In genomic region chr13:113152894-113153809, GRCh38 we compare ENCODE assay signal across 8 cellular contexts. TPM values are rescaled to one million over a fixed set of nuclear protein-coding genes. Genes with fewer than 3 reads are reported as not detected.
DNase-seq lines count a peak whose midpoint lies in the region; ATAC-seq lines count a peak whose summit lies in the region.

No MANE protein-coding gene starts in this region.

- peak overlapping the region; percentile 10 for H4K12ac ChIP-seq in trophoblast cell (ENCODE audit: low read depth, low read length)

- peak overlapping the region; percentile 51 for H3K4me3 ChIP-seq in trophoblast cell (ENCODE audit: low read depth, low read length)

- H3K4me2 ChIP-seq in trophoblast cell (ENCODE audit: low read length), result peak overlapping the region; percentile 83

- no peak for DNase-seq in stimulated activated naive CD8-positive, alpha-beta T cell treated with anti-CD3 and anti-CD28 coated beads, Interleukin-15, Interleukin-2, amounts not matched to agents 100 U/mL and 50 U/mL, for 24 hours
- no peak for DNase-seq in activated T-helper 1 cell treated with anti-CD3 and anti-CD28 coated beads, Interleukin-12 subunit alpha, Interleukin-12 subunit beta, Interleukin-2, Interleukin-4 antibody, amounts not matched to agents 30 ng/mL and 10 ng/mL and 1 ng/mL, durations not matched to agents 14 hours and 24 hours and 36 hours (ENCODE audit: low spot score)
- peak; percentile 77 for DNase-seq in Right ventricle myocardium superior
- no peak for DNase-seq in trophoblast cell
- no peak for DNase-seq in SW 1271 (lab: John Stamatoyannopoulos, UW)
- DNase-seq in NCI-H510A treated with DMSO at 0.1 percent for 48 hours (lab: John Stamatoyannopoulos, UW), result no peak

- H3K27ac ChIP-seq in trophoblast cell (ENCODE audit: low read depth, low read length), result no peak overlapping the region

- H3K9me3 ChIP-seq in trophoblast cell (ENCODE audit: insufficient read depth, low read depth, low read length), result peaks cover 6% of the 10 kb centered on the region

- H2AFZ ChIP-seq in trophoblast cell (ENCODE audit: insufficient read depth, low read length, poor library complexity), result peak overlapping the region; percentile 78

- peaks cover 13% of the 10 kb centered on the region for H3K27me3 ChIP-seq in trophoblast cell (ENCODE audit: insufficient read depth, low read length)

- peaks cover 5% of the 10 kb centered on the region for H3K79me1 ChIP-seq in trophoblast cell (ENCODE audit: low read length)

- H3K79me2 ChIP-seq in trophoblast cell (ENCODE audit: control insufficient read depth, insufficient read depth, low read length, poor library complexity), result peaks cover 4% of the 10 kb centered on the region

- ATAC-seq in stimulated activated naive CD8-positive, alpha-beta T cell treated with anti-CD3 and anti-CD28 coated beads, Interleukin-15, Interleukin-2, amounts not matched to agents 100 U/mL and 50 U/mL, for 24 hours, result no peak
- peak; percentile 76 for ATAC-seq in Right ventricle myocardium superior (ENCODE audit: poor library complexity)

- no CpG with 5 or more reads among the region's 62 CpGs for WGBS in trophoblast cell (ENCODE audit: extremely low coverage, insufficient coverage, insufficient read length)

- peak overlapping the region; percentile 82 for H3K4me3 Mint-ChIP-seq in stimulated activated naive CD8-positive, alpha-beta T cell treated with anti-CD3 and anti-CD28 coated beads, Interleukin-15, Interleukin-2, amounts not matched to agents 100 ng/mL and 50 ng/mL, for 24 hours
- peak overlapping the region; percentile 81 to 94 (median 91) for H3K4me3 Mint-ChIP-seq in IgD-negative memory B cell
- H3K4me3 Mint-ChIP-seq in activated T-helper 1 cell treated with anti-CD3 and anti-CD28 coated beads, Interleukin-12 subunit alpha, Interleukin-12 subunit beta, Interleukin-2, Interleukin-4 antibody, amounts not matched to agents 30 ng/mL and 10 ng/mL and 1 ng/mL, durations not matched to agents 14 hours and 24 hours and 36 hours, result peak overlapping the region; percentile 76

- intact Hi-C loops in activated T-helper 1 cell treated with anti-CD3 and anti-CD28 coated beads, Interleukin-12 subunit alpha, Interleukin-12 subunit beta, Interleukin-2, Interleukin-4 antibody, amounts not matched to agents 30 ng/mL and 10 ng/mL and 1 ng/mL, durations not matched to agents 14 hours and 24 hours and 36 hours (cut with micrococcal nuclease), result loop anchor here (2.0 kb wide), 1 partner anchor 56 kb away; the partner anchor contains the start of genes CUL4A and PCID2
- intact Hi-C loops in Right ventricle myocardium superior (cut with DNase I), result no loop called here

- H2BK12ac ChIP-seq in trophoblast cell (ENCODE audit: low read length), result no peak overlapping the region

- no peak overlapping the region for H2AK5ac ChIP-seq in trophoblast cell (ENCODE audit: low read length)

- H2BK5ac ChIP-seq in trophoblast cell (ENCODE audit: low read depth, low read length, poor library complexity), result no peak overlapping the region

- peaks cover 18% of the 10 kb centered on the region for H3K4me1 Mint-ChIP-seq in stimulated activated naive CD8-positive, alpha-beta T cell treated with anti-CD3 and anti-CD28 coated beads, Interleukin-15, Interleukin-2, amounts not matched to agents 100 ng/mL and 50 ng/mL, for 24 hours (ENCODE audit: low read depth)
- H3K4me1 Mint-ChIP-seq in IgD-negative memory B cell, result peaks cover 5 to 12% (median 10%) of the 10 kb centered on the region in 3 donors
- H3K4me1 Mint-ChIP-seq in activated T-helper 1 cell treated with anti-CD3 and anti-CD28 coated beads, Interleukin-12 subunit alpha, Interleukin-12 subunit beta, Interleukin-2, Interleukin-4 antibody, amounts not matched to agents 30 ng/mL and 10 ng/mL and 1 ng/mL, durations not matched to agents 14 hours and 24 hours and 36 hours (ENCODE audit: low read depth), result peaks cover 18% of the 10 kb centered on the region

- no peaks in the 10 kb centered on the region for H3K36me3 ChIP-seq in trophoblast cell (ENCODE audit: control insufficient read depth in 1 of 2, insufficient read depth in 2 of 2, low read length in 2 of 2)

- peak overlapping the region; percentile 2 for H3K18ac ChIP-seq in trophoblast cell (ENCODE audit: low read length)

- no peak overlapping the region for H4K91ac ChIP-seq in trophoblast cell (ENCODE audit: low read depth, low read length)

- H3K27ac Mint-ChIP-seq in stimulated activated naive CD8-positive, alpha-beta T cell treated with anti-CD3 and anti-CD28 coated beads, Interleukin-15, Interleukin-2, amounts not matched to agents 100 ng/mL and 50 ng/mL, for 24 hours, result peak overlapping the region; percentile 81
- H3K27ac Mint-ChIP-seq in IgD-negative memory B cell, result peak overlapping the region; percentile 80 to 96 (median 92)
- H3K27ac Mint-ChIP-seq in activated T-helper 1 cell treated with anti-CD3 and anti-CD28 coated beads, Interleukin-12 subunit alpha, Interleukin-12 subunit beta, Interleukin-2, Interleukin-4 antibody, amounts not matched to agents 30 ng/mL and 10 ng/mL and 1 ng/mL, durations not matched to agents 14 hours and 24 hours and 36 hours, result peak overlapping the region; percentile 86

- peak overlapping the region; percentile 16 for H3K14ac ChIP-seq in trophoblast cell (ENCODE audit: low read length)

- peak overlapping the region; percentile 77 for H4K8ac ChIP-seq in trophoblast cell (ENCODE audit: low read depth, low read length)

- no peaks in the 10 kb centered on the region for H3K36me3 Mint-ChIP-seq in stimulated activated naive CD8-positive, alpha-beta T cell treated with anti-CD3 and anti-CD28 coated beads, Interleukin-15, Interleukin-2, amounts not matched to agents 100 ng/mL and 50 ng/mL, for 24 hours (ENCODE audit: low read depth)
- H3K36me3 Mint-ChIP-seq in IgD-negative memory B cell, result peaks cover 4% of the 10 kb centered on the region
- peaks cover 3% of the 10 kb centered on the region for H3K36me3 Mint-ChIP-seq in activated T-helper 1 cell treated with anti-CD3 and anti-CD28 coated beads, Interleukin-12 subunit alpha, Interleukin-12 subunit beta, Interleukin-2, Interleukin-4 antibody, amounts not matched to agents 30 ng/mL and 10 ng/mL and 1 ng/mL, durations not matched to agents 14 hours and 24 hours and 36 hours (ENCODE audit: low read depth)

- peaks cover 9% of the 10 kb centered on the region for H3K27me3 Mint-ChIP-seq in stimulated activated naive CD8-positive, alpha-beta T cell treated with anti-CD3 and anti-CD28 coated beads, Interleukin-15, Interleukin-2, amounts not matched to agents 100 ng/mL and 50 ng/mL, for 24 hours
- H3K27me3 Mint-ChIP-seq in IgD-negative memory B cell, result peaks cover 12% of the 10 kb centered on the region
- peaks cover 32% of the 10 kb centered on the region for H3K27me3 Mint-ChIP-seq in activated T-helper 1 cell treated with anti-CD3 and anti-CD28 coated beads, Interleukin-12 subunit alpha, Interleukin-12 subunit beta, Interleukin-2, Interleukin-4 antibody, amounts not matched to agents 30 ng/mL and 10 ng/mL and 1 ng/mL, durations not matched to agents 14 hours and 24 hours and 36 hours (ENCODE audit: insufficient read depth)

- peak overlapping the region; percentile 17 for H3K9ac ChIP-seq in trophoblast cell (ENCODE audit: low read length)

- no peak overlapping the region for H3K4ac ChIP-seq in trophoblast cell (ENCODE audit: low read depth, low read length)

- H3K4me1 ChIP-seq in trophoblast cell (ENCODE audit: control insufficient read depth in 1 of 2, insufficient read depth in 2 of 2, low read length in 2 of 2), result peaks cover 8 to 10% of the 10 kb centered on the region in 2 experiments

- no peak overlapping the region for H3K23ac ChIP-seq in trophoblast cell (ENCODE audit: low read length)

- H3K9me3 Mint-ChIP-seq in stimulated activated naive CD8-positive, alpha-beta T cell treated with anti-CD3 and anti-CD28 coated beads, Interleukin-15, Interleukin-2, amounts not matched to agents 100 ng/mL and 50 ng/mL, for 24 hours, result peaks cover 10% of the 10 kb centered on the region
- H3K9me3 Mint-ChIP-seq in IgD-negative memory B cell, result peaks cover 0 to 6% (median 5%) of the 10 kb centered on the region in 3 donors
- peaks cover 29% of the 10 kb centered on the region for H3K9me3 Mint-ChIP-seq in activated T-helper 1 cell treated with anti-CD3 and anti-CD28 coated beads, Interleukin-12 subunit alpha, Interleukin-12 subunit beta, Interleukin-2, Interleukin-4 antibody, amounts not matched to agents 30 ng/mL and 10 ng/mL and 1 ng/mL, durations not matched to agents 14 hours and 24 hours and 36 hours

- H2BK120ac ChIP-seq in trophoblast cell (ENCODE audit: insufficient read depth, low read length, poor library complexity), result no peak overlapping the region

RNA-seq across cellular contexts. Expression of gene PROZ, which starts 5.3 kb away (rescaled TPM):
- polyA plus RNA-seq in IgD-negative memory B cell, result not detected
- total RNA-seq in activated T-helper 1 cell treated with anti-CD3 and anti-CD28 coated beads, Interleukin-12 subunit alpha, Interleukin-12 subunit beta, Interleukin-2, Interleukin-4 antibody, amounts not matched to agents 30 ng/mL and 10 ng/mL and 1 ng/mL, durations not matched to agents 14 hours and 24 hours and 36 hours, result not detected in 2 replicates
- not detected for total RNA-seq in Right ventricle myocardium superior
- not detected in 2 replicates for polyA plus RNA-seq in trophoblast cell (2013)

RNA-seq across cellular contexts. Expression of gene F10, which starts 30.6 kb away (rescaled TPM):
- not detected for polyA plus RNA-seq in IgD-negative memory B cell
- total RNA-seq in activated T-helper 1 cell treated with anti-CD3 and anti-CD28 coated beads, Interleukin-12 subunit alpha, Interleukin-12 subunit beta, Interleukin-2, Interleukin-4 antibody, amounts not matched to agents 30 ng/mL and 10 ng/mL and 1 ng/mL, durations not matched to agents 14 hours and 24 hours and 36 hours, result not detected in 2 replicates
- 4.5 TPM for total RNA-seq in Right ventricle myocardium superior
- polyA plus RNA-seq in trophoblast cell (2013), result 0.04 TPM in 1 of 2 replicates, not detected in the other

RNA-seq across cellular contexts. Expression of gene F7, which starts 47.6 kb away (rescaled TPM):
- not detected for polyA plus RNA-seq in IgD-negative memory B cell
- not detected in 2 replicates for total RNA-seq in activated T-helper 1 cell treated with anti-CD3 and anti-CD28 coated beads, Interleukin-12 subunit alpha, Interleukin-12 subunit beta, Interleukin-2, Interleukin-4 antibody, amounts not matched to agents 30 ng/mL and 10 ng/mL and 1 ng/mL, durations not matched to agents 14 hours and 24 hours and 36 hours
- total RNA-seq in Right ventricle myocardium superior, result 0.08 TPM
- 0.01 and 0.04 TPM in 2 replicates for polyA plus RNA-seq in trophoblast cell (2013)

RNA-seq across cellular contexts. Expression of gene PCID2, which starts 55.3 kb away (rescaled TPM):
- polyA plus RNA-seq in IgD-negative memory B cell, result 46.0 TPM
- 71.5 and 78.9 TPM in 2 replicates for total RNA-seq in activated T-helper 1 cell treated with anti-CD3 and anti-CD28 coated beads, Interleukin-12 subunit alpha, Interleukin-12 subunit beta, Interleukin-2, Interleukin-4 antibody, amounts not matched to agents 30 ng/mL and 10 ng/mL and 1 ng/mL, durations not matched to agents 14 hours and 24 hours and 36 hours
- 54.4 TPM for total RNA-seq in Right ventricle myocardium superior
- polyA plus RNA-seq in trophoblast cell (2013), result 29.9 and 30.4 TPM in 2 replicates

RNA-seq across cellular contexts. Expression of gene CUL4A, which starts 56.3 kb away (rescaled TPM):
- polyA plus RNA-seq in IgD-negative memory B cell, result 42.6 TPM
- 86.5 and 89.9 TPM in 2 replicates for total RNA-seq in activated T-helper 1 cell treated with anti-CD3 and anti-CD28 coated beads, Interleukin-12 subunit alpha, Interleukin-12 subunit beta, Interleukin-2, Interleukin-4 antibody, amounts not matched to agents 30 ng/mL and 10 ng/mL and 1 ng/mL, durations not matched to agents 14 hours and 24 hours and 36 hours
- 141 TPM for total RNA-seq in Right ventricle myocardium superior
- 45.6 and 47.5 TPM in 2 replicates for polyA plus RNA-seq in trophoblast cell (2013)
